1 cellular context compared by ENCODE assay signal in the genomic region with DNA sequence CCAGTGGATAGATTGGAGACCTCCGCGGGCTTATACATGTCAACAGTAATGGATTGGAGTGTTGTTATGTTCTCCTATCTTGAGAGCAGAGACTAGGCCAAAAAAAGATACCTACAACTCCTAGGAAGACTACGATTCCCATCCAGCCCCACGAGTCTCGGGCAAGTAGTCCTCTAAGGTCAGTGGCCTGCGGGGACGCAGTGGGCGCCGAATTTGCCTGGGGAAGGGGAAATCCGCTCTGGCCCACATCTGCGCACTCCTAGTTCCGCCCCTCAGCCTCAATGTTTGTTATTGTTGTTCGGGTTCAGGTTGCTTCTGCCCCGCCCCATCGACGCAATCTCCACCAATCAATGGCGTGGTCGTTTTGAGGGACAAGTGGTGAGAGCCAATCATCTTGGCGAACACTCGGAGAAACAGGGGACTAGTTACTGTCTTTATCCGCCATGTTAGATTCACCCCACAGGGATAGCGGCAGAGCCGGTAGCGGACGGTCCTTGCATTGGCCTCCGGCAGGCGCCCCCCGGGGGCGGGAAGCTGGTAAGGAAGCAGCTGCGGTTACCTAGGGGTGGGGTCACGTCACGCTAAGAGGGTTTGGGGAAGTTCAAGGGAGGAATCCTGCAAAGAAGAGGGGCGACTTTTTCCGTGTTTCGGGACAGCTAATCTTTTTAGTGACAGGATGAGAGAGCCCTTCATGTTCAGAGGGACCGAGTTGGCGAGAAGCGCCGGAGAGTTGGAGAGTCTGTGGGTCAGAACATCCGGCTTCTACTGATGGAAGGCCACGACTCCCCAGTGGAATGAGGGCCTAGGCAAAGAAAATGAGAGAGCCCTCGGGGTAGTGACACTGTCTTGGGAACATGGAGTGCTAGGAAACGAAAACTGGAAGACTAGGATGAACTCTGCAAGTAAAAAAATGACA.
A peak's percentile ranks its signal among the peaks of the same experiment; 100 is the strongest.
TF ChIP-seq lines count a peak whose summit lies in the region.

A gene with protein sequence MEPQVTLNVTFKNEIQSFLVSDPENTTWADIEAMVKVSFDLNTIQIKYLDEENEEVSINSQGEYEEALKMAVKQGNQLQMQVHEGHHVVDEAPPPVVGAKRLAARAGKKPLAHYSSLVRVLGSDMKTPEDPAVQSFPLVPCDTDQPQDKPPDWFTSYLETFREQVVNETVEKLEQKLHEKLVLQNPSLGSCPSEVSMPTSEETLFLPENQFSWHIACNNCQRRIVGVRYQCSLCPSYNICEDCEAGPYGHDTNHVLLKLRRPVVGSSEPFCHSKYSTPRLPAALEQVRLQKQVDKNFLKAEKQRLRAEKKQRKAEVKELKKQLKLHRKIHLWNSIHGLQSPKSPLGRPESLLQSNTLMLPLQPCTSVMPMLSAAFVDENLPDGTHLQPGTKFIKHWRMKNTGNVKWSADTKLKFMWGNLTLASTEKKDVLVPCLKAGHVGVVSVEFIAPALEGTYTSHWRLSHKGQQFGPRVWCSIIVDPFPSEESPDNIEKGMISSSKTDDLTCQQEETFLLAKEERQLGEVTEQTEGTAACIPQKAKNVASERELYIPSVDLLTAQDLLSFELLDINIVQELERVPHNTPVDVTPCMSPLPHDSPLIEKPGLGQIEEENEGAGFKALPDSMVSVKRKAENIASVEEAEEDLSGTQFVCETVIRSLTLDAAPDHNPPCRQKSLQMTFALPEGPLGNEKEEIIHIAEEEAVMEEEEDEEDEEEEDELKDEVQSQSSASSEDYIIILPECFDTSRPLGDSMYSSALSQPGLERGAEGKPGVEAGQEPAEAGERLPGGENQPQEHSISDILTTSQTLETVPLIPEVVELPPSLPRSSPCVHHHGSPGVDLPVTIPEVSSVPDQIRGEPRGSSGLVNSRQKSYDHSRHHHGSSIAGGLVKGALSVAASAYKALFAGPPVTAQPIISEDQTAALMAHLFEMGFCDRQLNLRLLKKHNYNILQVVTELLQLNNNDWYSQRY (plus strand): TSS at position 449 of the 916 bp plus-strand sequence. CDS start 4,586 bp downstream, outside the sequence.

TF ChIP-seq in HepG2, 621 proteins besides CTCF, POLR2A, EP300 and RAD21 (continued from another document and continues in another):
- TF ChIP-seq PRDM15 (CRISPR knock-in tag; IDR thresholded peaks at IDR 0.05) (no peak), BCL6 (CRISPR knock-in tag; IDR thresholded peaks at IDR 0.05) (peak; percentile 22; the same call in 1 of the 2 replicates), ZMYM2 (CRISPR knock-in tag; IDR thresholded peaks at IDR 0.05) (peak; percentile 74), ETV5 (CRISPR knock-in tag; IDR thresholded peaks at IDR 0.05; ENCODE audit: borderline replicate concordance) (0 out of 2 replicates have a peak, but pooled peaks have one; percentile 70), NR2C2 (CRISPR knock-in tag; IDR thresholded peaks at IDR 0.05; ENCODE audit: borderline replicate concordance) (peak; percentile 73), ZKSCAN1 (IDR thresholded peaks at IDR 0.05; ENCODE audit: low read length) (no peak), ZNF17 (CRISPR knock-in tag; IDR thresholded peaks at IDR 0.05) (no peak), MTERF4 (CRISPR knock-in tag; IDR thresholded peaks at IDR 0.05) (peak; percentile 98), MLXIP (CRISPR knock-in tag; IDR thresholded peaks at IDR 0.05; ENCODE audit: borderline replicate concordance) (no peak), PRMT3 (CRISPR knock-in tag; IDR thresholded peaks at IDR 0.05; ENCODE audit: borderline replicate concordance, low read depth) (no peak), ZNF34 (CRISPR knock-in tag; IDR thresholded peaks at IDR 0.05; ENCODE audit: borderline replicate concordance) (no peak), RXRA (CRISPR knock-in tag; IDR thresholded peaks at IDR 0.05) (peak; percentile 86), ATF7 (IDR thresholded peaks at IDR 0.05) (no peak), ATF7 (CRISPR knock-in tag; IDR thresholded peaks at IDR 0.05) (no peak), ZNF367 (CRISPR knock-in tag; IDR thresholded peaks at IDR 0.05; ENCODE audit: borderline replicate concordance) (no peak), ZNF562 (CRISPR knock-in tag; IDR thresholded peaks at IDR 0.05; ENCODE audit: borderline replicate concordance) (no peak), RELA (CRISPR knock-in tag; IDR thresholded peaks at IDR 0.05) (no peak), ZNF264 (CRISPR knock-in tag; IDR thresholded peaks at IDR 0.05) (peak; percentile 17), ZNF383 (CRISPR knock-in tag; IDR thresholded peaks at IDR 0.05; ENCODE audit: borderline replicate concordance) (no peak), MAF1 (CRISPR knock-in tag; IDR thresholded peaks at IDR 0.05; ENCODE audit: borderline replicate concordance) (0 out of 2 replicates have a peak, but pooled peaks have one; percentile 60), HNRNPH1 (optimal IDR thresholded peaks at IDR 0.05; ENCODE audit: low read depth, low read length) (peak; percentile 31), ZFP36L2 (CRISPR knock-in tag; IDR thresholded peaks at IDR 0.05) (peak; percentile 31; the same call in 1 of the 2 replicates), RFXAP (CRISPR knock-in tag; IDR thresholded peaks at IDR 0.05; ENCODE audit: borderline replicate concordance) (0 out of 2 replicates have a peak, but pooled peaks have one; percentile 15), PAF1 (CRISPR knock-in tag; IDR thresholded peaks at IDR 0.05) (no peak), ISL2 (CRISPR knock-in tag; IDR thresholded peaks at IDR 0.05) (no peak; the same call in 1 of the 2 replicates), FLYWCH1 (CRISPR knock-in tag; IDR thresholded peaks at IDR 0.05) (no peak), SPEN (CRISPR knock-in tag; IDR thresholded peaks at IDR 0.05; ENCODE audit: low read depth) (no peak; the same call in 1 of the 2 replicates), ZBTB1 (CRISPR knock-in tag; IDR thresholded peaks at IDR 0.05; ENCODE audit: borderline replicate concordance) (no peak), ZBTB33 (CRISPR knock-in tag; IDR thresholded peaks at IDR 0.05) (no peak), ZNF850 (CRISPR knock-in tag; conservative IDR thresholded peaks at IDR 0.05) (no peak), ZNF556 (CRISPR knock-in tag; IDR thresholded peaks at IDR 0.05; ENCODE audit: borderline replicate concordance) (no peak; the same call in 1 of the 2 replicates), ZNF639 (CRISPR knock-in tag; conservative IDR thresholded peaks at IDR 0.05) (peak; percentile 46; the same call in 1 of the 2 replicates), ONECUT2 (CRISPR knock-in tag; IDR thresholded peaks at IDR 0.05) (no peak), ZNF879 (CRISPR knock-in tag; IDR thresholded peaks at IDR 0.05) (peak; percentile 48; the same call in 1 of the 2 replicates), ZBTB3 (CRISPR knock-in tag; IDR thresholded peaks at IDR 0.05; ENCODE audit: borderline replicate concordance, low read depth) (no peak), ZNF773 (CRISPR knock-in tag; IDR thresholded peaks at IDR 0.05; ENCODE audit: borderline replicate concordance) (no peak), ZNF331 (CRISPR knock-in tag; IDR thresholded peaks at IDR 0.05) (peak; percentile 56; the same call in 1 of the 2 replicates), CBFB (CRISPR knock-in tag; IDR thresholded peaks at IDR 0.05) (peak; percentile 70; the same call in 1 of the 2 replicates)
- TF ChIP-seq, protein P1, sequence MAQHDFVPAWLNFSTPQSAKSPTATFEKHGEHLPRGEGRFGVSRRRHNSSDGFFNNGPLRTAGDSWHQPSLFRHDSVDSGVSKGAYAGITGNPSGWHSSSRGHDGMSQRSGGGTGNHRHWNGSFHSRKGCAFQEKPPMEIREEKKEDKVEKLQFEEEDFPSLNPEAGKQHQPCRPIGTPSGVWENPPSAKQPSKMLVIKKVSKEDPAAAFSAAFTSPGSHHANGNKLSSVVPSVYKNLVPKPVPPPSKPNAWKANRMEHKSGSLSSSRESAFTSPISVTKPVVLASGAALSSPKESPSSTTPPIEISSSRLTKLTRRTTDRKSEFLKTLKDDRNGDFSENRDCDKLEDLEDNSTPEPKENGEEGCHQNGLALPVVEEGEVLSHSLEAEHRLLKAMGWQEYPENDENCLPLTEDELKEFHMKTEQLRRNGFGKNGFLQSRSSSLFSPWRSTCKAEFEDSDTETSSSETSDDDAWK (CRISPR knock-in tag; IDR thresholded peaks at IDR 0.05) = no peak
- TF ChIP-seq, protein P2, sequence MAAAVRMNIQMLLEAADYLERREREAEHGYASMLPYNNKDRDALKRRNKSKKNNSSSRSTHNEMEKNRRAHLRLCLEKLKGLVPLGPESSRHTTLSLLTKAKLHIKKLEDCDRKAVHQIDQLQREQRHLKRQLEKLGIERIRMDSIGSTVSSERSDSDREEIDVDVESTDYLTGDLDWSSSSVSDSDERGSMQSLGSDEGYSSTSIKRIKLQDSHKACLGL (CRISPR knock-in tag; IDR thresholded peaks at IDR 0.05) = no peak
